9 cellular contexts compared by ENCODE assay signal in the genomic region with DNA sequence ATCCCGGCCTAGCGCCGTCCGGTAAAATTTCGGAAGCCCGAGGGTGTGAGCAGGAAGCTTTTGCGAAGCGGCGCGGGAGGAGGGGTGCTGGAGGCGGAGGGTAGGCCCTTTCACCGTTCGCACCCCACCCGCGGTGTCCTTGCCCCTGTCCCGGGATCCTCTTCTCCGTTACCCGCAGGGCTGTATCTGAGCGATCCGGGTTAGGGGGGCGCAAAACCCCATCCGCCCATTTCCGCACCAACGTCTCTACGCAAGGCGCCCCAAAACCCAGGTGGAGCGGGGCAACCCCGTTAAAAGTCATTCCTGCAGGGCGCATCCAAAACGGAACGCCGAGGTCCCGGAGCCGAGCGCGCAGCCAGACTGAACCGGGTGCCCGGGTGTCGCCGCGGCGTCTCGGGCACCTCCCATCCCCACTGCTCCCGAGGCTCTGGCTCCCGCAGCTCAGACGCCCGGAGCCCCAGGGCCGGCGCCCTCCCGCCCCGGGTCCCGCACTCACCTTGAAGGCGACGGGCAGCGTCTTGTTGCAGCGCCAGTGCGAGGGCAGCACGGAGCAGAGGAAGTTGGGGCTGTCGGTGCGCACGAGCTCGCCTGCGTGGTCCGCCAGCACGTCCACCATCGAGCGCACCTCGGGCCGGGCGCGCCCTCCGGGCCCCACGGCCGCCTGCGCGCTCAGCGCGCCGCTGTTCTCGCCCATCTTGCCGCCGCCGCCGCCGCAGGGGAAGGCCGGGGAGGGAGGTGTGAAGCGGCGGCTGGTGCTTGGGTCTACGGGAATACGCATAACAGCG. TPM values are rescaled to one million over a fixed set of nuclear protein-coding genes. Genes with fewer than 3 reads are reported as not detected.
DNase-seq lines count a peak whose midpoint lies in the region; ATAC-seq, FAIRE-seq and TF ChIP-seq lines count a peak whose summit lies in the region.
"Had no signal": no experiment of that assay in that cellular context is flagged by ENCODE, and none has a peak within 500 bp of the region (broad histone marks: within the 10 kb centered on the region; RNA-seq: fewer than 3 reads in every experiment).

No MANE protein-coding gene starts in this region.

- intact Hi-C loops in CD4-positive, alpha-beta T cell (cut with DNase I, micrococcal nuclease), result loop anchor here in 1 of 2 experiments (2.0 kb wide), 2 partner anchors 14 to 36 kb away; no protein-coding TSS in a partner anchor

- peaks cover 3 to 5% of the 10 kb centered on the region in 2 donors for H3K4me1 ChIP-seq in small intestine (ENCODE audit: control insufficient read depth in 2 of 2, insufficient read depth in 1 of 2, low read depth in 1 of 2, low read length in 1 of 2)

- no peak for FAIRE-seq in small intestine (lab: Jason Lieb, UNC)

- no peaks in the 10 kb centered on the region for H3K9me3 ChIP-seq in CD4-positive, alpha-beta T cell (ENCODE audit: control insufficient read depth, low read length)
- H3K9me3 ChIP-seq in small intestine (ENCODE audit: control insufficient read depth, low read depth), result no peaks in the 10 kb centered on the region

- ATAC-seq in CD4-positive, alpha-beta T cell (ENCODE audit: poor library complexity), result peak; percentile 10
- peak; percentile 0 for ATAC-seq in GM21367 (IDR thresholded peaks at IDR 0.05; ENCODE audit: unreplicated experiment)
- peak; percentile 8 for ATAC-seq in activated CD8-positive, alpha-beta T cell treated with anti-CD3 and anti-CD28 coated beads, Interleukin-2, amount 10 ng/mL, durations not matched to agents 7 days and 5 days
- ATAC-seq in GM18858 (IDR thresholded peaks at IDR 0.05; ENCODE audit: unreplicated experiment), result no peak

- peaks cover 67% of the 10 kb centered on the region for H3K4me1 Mint-ChIP-seq in CD4-positive, alpha-beta T cell (ENCODE audit: low read depth)
- H3K4me1 Mint-ChIP-seq in activated CD8-positive, alpha-beta T cell treated with anti-CD3 and anti-CD28 coated beads, Interleukin-2, amount 10 ng/mL, durations not matched to agents 7 days and 5 days (ENCODE audit: low read depth), result peaks cover 81% of the 10 kb centered on the region

- H3K36me3 Mint-ChIP-seq in CD4-positive, alpha-beta T cell (ENCODE audit: low read depth), result peaks cover 47% of the 10 kb centered on the region
- peaks cover 81% of the 10 kb centered on the region for H3K36me3 Mint-ChIP-seq in activated CD8-positive, alpha-beta T cell treated with anti-CD3 and anti-CD28 coated beads, Interleukin-2, amount 10 ng/mL, durations not matched to agents 7 days and 5 days (ENCODE audit: low read depth)

- H3K36me3 ChIP-seq in small intestine (ENCODE audit: control insufficient read depth in 2 of 2, insufficient read depth in 2 of 2, low read length in 2 of 2), result no peaks in the 10 kb centered on the region

- DNase-seq in CD4-positive, alpha-beta T cell, result peak; percentile 31 to 62 (median 47)
- DNase-seq in Kasumi-1 (lab: John Stamatoyannopoulos, UW) (peak; percentile 25 to 35), foreskin melanocyte (peak; percentile 45), small intestine (no peak), NCI-H1694 (lab: John Stamatoyannopoulos, UW) (no peak)
- peak; percentile 73 for DNase-seq in activated CD8-positive, alpha-beta T cell treated with anti-CD3 and anti-CD28 coated beads, Interleukin-2, amount 10 ng/mL, durations not matched to agents 7 days and 5 days

- H3K27me3 Mint-ChIP-seq in CD4-positive, alpha-beta T cell, result no peaks in the 10 kb centered on the region
- no peaks in the 10 kb centered on the region for H3K27me3 Mint-ChIP-seq in activated CD8-positive, alpha-beta T cell treated with anti-CD3 and anti-CD28 coated beads, Interleukin-2, amount 10 ng/mL, durations not matched to agents 7 days and 5 days (ENCODE audit: low read depth)

- peak overlapping the region; percentile 99 for H3K4me3 Mint-ChIP-seq in CD4-positive, alpha-beta T cell
- H3K4me3 Mint-ChIP-seq in activated CD8-positive, alpha-beta T cell treated with anti-CD3 and anti-CD28 coated beads, Interleukin-2, amount 10 ng/mL, durations not matched to agents 7 days and 5 days, result peak overlapping the region; percentile 95

- CTCF ChIA-PET in CD4-positive, alpha-beta T cell (lab: Charles Lee), result interaction anchor here (1.3 to 4.3 kb wide), 6 partner anchors 17 to 172 kb away, joined by 3 to 52 read pairs (median 5); no protein-coding TSS in a partner anchor
- CTCF ChIA-PET in activated CD8-positive, alpha-beta T cell treated with anti-CD3 and anti-CD28 coated beads, Interleukin-2, amount 10 ng/mL, durations not matched to agents 7 days and 5 days (lab: Charles Lee), result interaction anchor here (1.3 to 9.9 kb wide), 10 partner anchors 17 to 220 kb away, joined by 3 to 85 read pairs (median 8); no protein-coding TSS in a partner anchor

- no peaks in the 10 kb centered on the region for H3K9me3 Mint-ChIP-seq in CD4-positive, alpha-beta T cell
- H3K9me3 Mint-ChIP-seq in activated CD8-positive, alpha-beta T cell treated with anti-CD3 and anti-CD28 coated beads, Interleukin-2, amount 10 ng/mL, durations not matched to agents 7 days and 5 days (ENCODE audit: insufficient read depth), result no peaks in the 10 kb centered on the region

- peak overlapping the region; percentile 98 for H3K27ac Mint-ChIP-seq in CD4-positive, alpha-beta T cell
- H3K27ac Mint-ChIP-seq in activated CD8-positive, alpha-beta T cell treated with anti-CD3 and anti-CD28 coated beads, Interleukin-2, amount 10 ng/mL, durations not matched to agents 7 days and 5 days, result peak overlapping the region; percentile 85

- H3K27me3 ChIP-seq in CD4-positive, alpha-beta T cell (ENCODE audit: control insufficient read depth, insufficient read depth, low read length), result no peaks in the 10 kb centered on the region
- peaks cover 9 to 40% of the 10 kb centered on the region in 2 donors for H3K27me3 ChIP-seq in small intestine (ENCODE audit: control insufficient read depth in 2 of 2, insufficient read depth in 2 of 2, low read length in 2 of 2)

- TF ChIP-seq CTCF in CD4-positive, alpha-beta T cell (IDR thresholded peaks at IDR 0.05), result no peak

- WGBS in small intestine, 3 donors, result 1 to 2% (median 1%) methylated on average over 53 to 91 of the region's 91 CpGs

- POLR2A ChIA-PET in CD4-positive, alpha-beta T cell (lab: Charles Lee), result interaction anchor here (0.5 to 8.3 kb wide), 29 partner anchors 10 to 501 kb away, joined by 3 to 121 read pairs (median 6); partner anchors contain the start of genes CLIC4, RSRP1 and SYF2
- POLR2A ChIA-PET in activated CD8-positive, alpha-beta T cell treated with anti-CD3 and anti-CD28 coated beads, Interleukin-2, amount 10 ng/mL, durations not matched to agents 7 days and 5 days (lab: Charles Lee), result interaction anchor here (0.6 to 8.1 kb wide), 12 partner anchors 11 to 171 kb away, joined by 3 to 63 read pairs (median 5); no protein-coding TSS in a partner anchor

- H3K27ac ChIP-seq in CD4-positive, alpha-beta T cell (ENCODE audit: low read depth, low read length), result peak overlapping the region; percentile 95
- peak overlapping the region; percentile 58 to 85 for H3K27ac ChIP-seq in small intestine (ENCODE audit: low read depth in 1 of 2, low read length in 1 of 2)

- H3K4me3 ChIP-seq in small intestine (ENCODE audit: low read depth in 1 of 2, low read length in 2 of 2), result peak overlapping the region; percentile 47 to 65

RNA-seq across cellular contexts. Expression of gene RUNX3, which starts 0.8 kb away (rescaled TPM):
- 100 to 1,000 TPM; 202 to 209 TPM for total RNA-seq in CD4-positive, alpha-beta T cell
- total RNA-seq in activated CD8-positive, alpha-beta T cell treated with anti-CD3 and anti-CD28 coated beads, Interleukin-2, amount 10 ng/mL, durations not matched to agents 7 days and 5 days, result 100 to 1,000 TPM; 144 to 147 TPM
- 1 to 10 TPM; 1.1 to 5.4 (median 2.2) TPM for polyA plus RNA-seq in small intestine
- total RNA-seq: myocyte had no signal

Comparison
In these comparisons a context has a peak if more than half of its experiments do, and no peak if none do; other contexts are left out.
1. DNase-seq: peak in CD4-positive, alpha-beta T cell (10 of 10), Kasumi-1 (2 of 2), activated CD8-positive, alpha-beta T cell treated with anti-CD3 and anti-CD28 coated beads, Interleukin-2, amount 10 ng/mL, durations not matched to agents 7 days and 5 days (single experiment) and foreskin melanocyte (single experiment); none in small intestine (single experiment) and NCI-H1694 (single experiment).